2 cellular contexts compared by ENCODE assay signal in the genomic region with DNA sequence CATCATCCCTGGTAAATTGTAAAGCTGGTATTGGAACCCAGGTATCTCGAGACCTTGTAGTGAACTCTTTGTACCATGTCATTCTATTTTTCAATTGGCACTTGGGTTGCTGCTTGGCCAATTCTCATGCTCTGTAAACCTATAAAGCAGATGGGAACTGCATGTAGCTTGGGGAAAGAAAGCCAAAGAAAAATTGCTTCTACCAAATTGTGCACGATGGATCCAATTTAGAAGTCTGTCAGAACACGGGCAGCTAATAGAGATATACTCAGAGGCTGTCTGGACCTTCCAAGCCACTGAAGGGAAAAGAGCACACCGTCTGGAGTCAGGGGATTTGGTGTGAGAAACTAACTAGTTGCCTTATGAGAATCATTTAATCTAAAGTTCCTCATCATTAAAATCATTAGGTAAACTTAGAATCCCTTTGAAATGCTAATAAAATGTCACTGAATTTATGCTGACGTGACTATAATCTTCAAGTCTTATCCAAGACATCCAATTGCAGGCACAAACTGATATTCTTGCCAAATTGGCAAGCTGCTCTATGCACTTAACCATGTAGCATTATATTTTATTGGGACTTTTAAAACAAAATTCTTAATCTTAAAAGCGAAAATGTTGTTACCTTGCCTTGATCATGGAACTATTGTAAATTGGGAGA.
TF ChIP-seq lines count a peak whose summit lies in the region.

No MANE protein-coding gene starts in this region.

TF ChIP-seq in K562, 482 proteins besides CTCF, POLR2A, EP300 and RAD21:
- TF ChIP-seq POLR3G (IDR thresholded peaks at IDR 0.05; ENCODE audit: extremely low read depth, insufficient read length, insufficient replicate concordance) (no peak), MAFF (IDR thresholded peaks at IDR 0.05; ENCODE audit: low read length) (peak; percentile 51; the same call in 1 of the 2 replicates), C11orf30 (IDR thresholded peaks at IDR 0.05; ENCODE audit: low read depth) (0 out of 2 replicates have a peak, but pooled peaks have one; percentile 20), ZNF408 (CRISPR knock-in tag; IDR thresholded peaks at IDR 0.05; ENCODE audit: low read depth) (no peak), ZNF316 (IDR thresholded peaks at IDR 0.05) (peak; percentile 52), ZC3H8 (IDR thresholded peaks at IDR 0.05) (no peak), ZNF212 (CRISPR knock-in tag; IDR thresholded peaks at IDR 0.05) (no peak), FOXA3 (CRISPR knock-in tag; conservative IDR thresholded peaks at IDR 0.05 in 1 of 2, IDR thresholded peaks at IDR 0.05 in 1 of 2) (no peak), FOXM1 (IDR thresholded peaks at IDR 0.05; ENCODE audit: low read depth) (no peak), FOXM1 (CRISPR knock-in tag; IDR thresholded peaks at IDR 0.05; ENCODE audit: low read depth) (no peak), DACH1 (IDR thresholded peaks at IDR 0.05; ENCODE audit: partially characterized antibody) (no peak), SUPT5H (IDR thresholded peaks at IDR 0.05) (no peak), MTA3 (IDR thresholded peaks at IDR 0.05; ENCODE audit: borderline replicate concordance) (no peak), MAFG (tag; conservative IDR thresholded peaks at IDR 0.05) (peak; percentile 21; the same call in 1 of the 2 replicates), PHF20 (IDR thresholded peaks at IDR 0.05; ENCODE audit: partially characterized antibody) (no peak), MAFK (IDR thresholded peaks at IDR 0.05; ENCODE audit: low read length) (peak; percentile 50), BCL6 (CRISPR knock-in tag; IDR thresholded peaks at IDR 0.05) (no peak), COPS2 (conservative IDR thresholded peaks at IDR 0.05) (no peak), KDM4B (IDR thresholded peaks at IDR 0.05; ENCODE audit: borderline replicate concordance in 2 of 2, low read depth in 1 of 2) (no peak)
- TF ChIP-seq, protein P1, sequence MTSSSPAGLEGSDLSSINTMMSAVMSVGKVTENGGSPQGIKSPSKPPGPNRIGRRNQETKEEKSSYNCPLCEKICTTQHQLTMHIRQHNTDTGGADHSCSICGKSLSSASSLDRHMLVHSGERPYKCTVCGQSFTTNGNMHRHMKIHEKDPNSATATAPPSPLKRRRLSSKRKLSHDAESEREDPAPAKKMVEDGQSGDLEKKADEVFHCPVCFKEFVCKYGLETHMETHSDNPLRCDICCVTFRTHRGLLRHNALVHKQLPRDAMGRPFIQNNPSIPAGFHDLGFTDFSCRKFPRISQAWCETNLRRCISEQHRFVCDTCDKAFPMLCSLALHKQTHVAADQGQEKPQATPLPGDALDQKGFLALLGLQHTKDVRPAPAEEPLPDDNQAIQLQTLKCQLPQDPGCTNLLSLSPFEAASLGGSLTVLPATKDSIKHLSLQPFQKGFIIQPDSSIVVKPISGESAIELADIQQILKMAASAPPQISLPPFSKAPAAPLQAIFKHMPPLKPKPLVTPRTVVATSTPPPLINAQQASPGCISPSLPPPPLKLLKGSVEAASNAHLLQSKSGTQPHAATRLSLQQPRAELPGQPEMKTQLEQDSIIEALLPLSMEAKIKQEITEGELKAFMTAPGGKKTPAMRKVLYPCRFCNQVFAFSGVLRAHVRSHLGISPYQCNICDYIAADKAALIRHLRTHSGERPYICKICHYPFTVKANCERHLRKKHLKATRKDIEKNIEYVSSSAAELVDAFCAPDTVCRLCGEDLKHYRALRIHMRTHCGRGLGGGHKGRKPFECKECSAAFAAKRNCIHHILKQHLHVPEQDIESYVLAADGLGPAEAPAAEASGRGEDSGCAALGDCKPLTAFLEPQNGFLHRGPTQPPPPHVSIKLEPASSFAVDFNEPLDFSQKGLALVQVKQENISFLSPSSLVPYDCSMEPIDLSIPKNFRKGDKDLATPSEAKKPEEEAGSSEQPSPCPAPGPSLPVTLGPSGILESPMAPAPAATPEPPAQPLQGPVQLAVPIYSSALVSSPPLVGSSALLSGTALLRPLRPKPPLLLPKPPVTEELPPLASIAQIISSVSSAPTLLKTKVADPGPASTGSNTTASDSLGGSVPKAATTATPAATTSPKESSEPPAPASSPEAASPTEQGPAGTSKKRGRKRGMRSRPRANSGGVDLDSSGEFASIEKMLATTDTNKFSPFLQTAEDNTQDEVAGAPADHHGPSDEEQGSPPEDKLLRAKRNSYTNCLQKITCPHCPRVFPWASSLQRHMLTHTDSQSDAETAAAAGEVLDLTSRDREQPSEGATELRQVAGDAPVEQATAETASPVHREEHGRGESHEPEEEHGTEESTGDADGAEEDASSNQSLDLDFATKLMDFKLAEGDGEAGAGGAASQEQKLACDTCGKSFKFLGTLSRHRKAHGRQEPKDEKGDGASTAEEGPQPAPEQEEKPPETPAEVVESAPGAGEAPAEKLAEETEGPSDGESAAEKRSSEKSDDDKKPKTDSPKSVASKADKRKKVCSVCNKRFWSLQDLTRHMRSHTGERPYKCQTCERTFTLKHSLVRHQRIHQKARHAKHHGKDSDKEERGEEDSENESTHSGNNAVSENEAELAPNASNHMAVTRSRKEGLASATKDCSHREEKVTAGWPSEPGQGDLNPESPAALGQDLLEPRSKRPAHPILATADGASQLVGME (CRISPR knock-in tag; IDR thresholded peaks at IDR 0.05): no peak
- TF ChIP-seq, protein P2, sequence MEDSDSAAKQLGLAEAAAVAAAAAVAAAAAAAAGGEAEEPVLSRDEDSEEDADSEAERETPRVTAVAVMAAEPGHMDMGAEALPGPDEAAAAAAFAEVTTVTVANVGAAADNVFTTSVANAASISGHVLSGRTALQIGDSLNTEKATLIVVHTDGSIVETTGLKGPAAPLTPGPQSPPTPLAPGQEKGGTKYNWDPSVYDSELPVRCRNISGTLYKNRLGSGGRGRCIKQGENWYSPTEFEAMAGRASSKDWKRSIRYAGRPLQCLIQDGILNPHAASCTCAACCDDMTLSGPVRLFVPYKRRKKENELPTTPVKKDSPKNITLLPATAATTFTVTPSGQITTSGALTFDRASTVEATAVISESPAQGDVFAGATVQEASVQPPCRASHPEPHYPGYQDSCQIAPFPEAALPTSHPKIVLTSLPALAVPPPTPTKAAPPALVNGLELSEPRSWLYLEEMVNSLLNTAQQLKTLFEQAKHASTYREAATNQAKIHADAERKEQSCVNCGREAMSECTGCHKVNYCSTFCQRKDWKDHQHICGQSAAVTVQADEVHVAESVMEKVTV (CRISPR knock-in tag; IDR thresholded peaks at IDR 0.05): no peak
TF ChIP-seq in K562: peak in this region for 5.

TF ChIP-seq in H1, 55 proteins besides CTCF, POLR2A, EP300 and RAD21:
- TF ChIP-seq POLR2AphosphoS5 (IDR thresholded peaks at IDR 0.05; ENCODE audit: low read depth, low read length): no peak
- TF ChIP-seq MAFK (IDR thresholded peaks at IDR 0.05; ENCODE audit: low read depth, low read length): peak; percentile 43; the same call in 1 of the 2 replicates
